ENCODE assay signal across 10 cellular contexts in genomic region chr11:73379189-73379880, GRCh38. TPM values are rescaled to one million over a fixed set of nuclear protein-coding genes. Genes with fewer than 3 reads are reported as not detected.
DNase-seq lines count a peak whose midpoint lies in the region; ATAC-seq and TF ChIP-seq lines count a peak whose summit lies in the region.
"Had no signal": no experiment of that assay in that cellular context is flagged by ENCODE, and none has a peak within 500 bp of the region (broad histone marks: within the 10 kb centered on the region; RNA-seq: fewer than 3 reads in every experiment).

No MANE protein-coding gene starts in this region.

- CTCF ChIA-PET in Caco-2 (lab: Charles Lee) = interaction anchor here (1.0 to 1.1 kb wide), 2 partner anchors 14 to 28 kb away, joined by 3 read pairs; no protein-coding TSS in a partner anchor
- CTCF ChIA-PET in GM10248 (lab: Yijun Ruan, JAX) = interaction anchor here (0.9 to 2.1 kb wide), 11 partner anchors 10 to 548 kb away, joined by 3 to 12 read pairs (median 4); partner anchors contain the start of gene RAB6A

- H3K36me3 Mint-ChIP-seq in Caco-2 (ENCODE audit: insufficient read depth, unreplicated experiment) = peaks cover 13% of the 10 kb centered on the region
- H3K36me3 Mint-ChIP-seq in activated T-helper 1 cell treated with anti-CD3 and anti-CD28 coated beads, Interleukin-12 subunit alpha, Interleukin-12 subunit beta, Interleukin-2, Interleukin-4 antibody, amounts not matched to agents 30 ng/mL and 10 ng/mL and 1 ng/mL, durations not matched to agents 14 hours and 24 hours and 36 hours (ENCODE audit: low read depth) = peaks cover 3% of the 10 kb centered on the region
- H3K36me3 Mint-ChIP-seq in naive B cell = no peaks in the 10 kb centered on the region

- H3K9me3 Mint-ChIP-seq in Caco-2 (ENCODE audit: unreplicated experiment) (no peaks in the 10 kb centered on the region), naive B cell (no peaks in the 10 kb centered on the region)
- H3K9me3 Mint-ChIP-seq in activated T-helper 1 cell treated with anti-CD3 and anti-CD28 coated beads, Interleukin-12 subunit alpha, Interleukin-12 subunit beta, Interleukin-2, Interleukin-4 antibody, amounts not matched to agents 30 ng/mL and 10 ng/mL and 1 ng/mL, durations not matched to agents 14 hours and 24 hours and 36 hours = no peaks in the 10 kb centered on the region

- ATAC-seq in naive B cell (ENCODE audit: low read depth in 2 of 2) = no peak
- ATAC-seq in GM21737 (IDR thresholded peaks at IDR 0.05; ENCODE audit: unreplicated experiment) = no peak
- no peak for ATAC-seq in HG02623 (IDR thresholded peaks at IDR 0.05; ENCODE audit: unreplicated experiment)

- intact Hi-C loops in Caco-2 (cut with micrococcal nuclease; ENCODE audit: unreplicated experiment) = no loop called here
- intact Hi-C loops in activated T-helper 1 cell treated with anti-CD3 and anti-CD28 coated beads, Interleukin-12 subunit alpha, Interleukin-12 subunit beta, Interleukin-2, Interleukin-4 antibody, amounts not matched to agents 30 ng/mL and 10 ng/mL and 1 ng/mL, durations not matched to agents 14 hours and 24 hours and 36 hours (cut with micrococcal nuclease) = loop anchor here (5.0 to 10.0 kb wide), 3 partner anchors 495 to 1155 kb away; partner anchors contain the start of genes COA4, INPPL1, PAAF1 and PGM2L1

- peak overlapping the region; percentile 76 for H3K27ac Mint-ChIP-seq in Caco-2 (ENCODE audit: unreplicated experiment)
- H3K27ac Mint-ChIP-seq in activated T-helper 1 cell treated with anti-CD3 and anti-CD28 coated beads, Interleukin-12 subunit alpha, Interleukin-12 subunit beta, Interleukin-2, Interleukin-4 antibody, amounts not matched to agents 30 ng/mL and 10 ng/mL and 1 ng/mL, durations not matched to agents 14 hours and 24 hours and 36 hours = peak overlapping the region; percentile 44
- peak overlapping the region; percentile 98 to 100 (median 99) for H3K27ac Mint-ChIP-seq in naive B cell

- TF ChIP-seq CTCF in 22Rv1 (IDR thresholded peaks at IDR 0.05) (no peak), Caco-2 (IDR thresholded peaks at IDR 0.05; ENCODE audit: insufficient read depth in 1 of 2, low read depth in 1 of 2, low read length in 1 of 2, severe bottlenecking in 1 of 2, unreplicated experiment in 1 of 2) (no peak), GM10248 (IDR thresholded peaks at IDR 0.05; ENCODE audit: control extremely low read depth, extremely low read depth, low read depth, missing control alignments) (no peak)

- no peaks in the 10 kb centered on the region for H3K9me3 ChIP-seq in Caco-2

- no peaks in the 10 kb centered on the region for H3K27me3 ChIP-seq in Caco-2 (replicated peaks; ENCODE audit: control insufficient read depth, insufficient read depth, low read length)
- H3K27me3 ChIP-seq: hepatocyte had no signal

- H3K4me1 ChIP-seq in Caco-2 = peaks cover 11% of the 10 kb centered on the region; the same call in 1 of the 2 replicates

- H3K4me1 Mint-ChIP-seq in Caco-2 (ENCODE audit: low read depth, unreplicated experiment) (peaks cover 18% of the 10 kb centered on the region), naive B cell (peaks cover 82 to 93% (median 87%) of the 10 kb centered on the region in 3 donors)
- H3K4me1 Mint-ChIP-seq in activated T-helper 1 cell treated with anti-CD3 and anti-CD28 coated beads, Interleukin-12 subunit alpha, Interleukin-12 subunit beta, Interleukin-2, Interleukin-4 antibody, amounts not matched to agents 30 ng/mL and 10 ng/mL and 1 ng/mL, durations not matched to agents 14 hours and 24 hours and 36 hours (ENCODE audit: low read depth) = peaks cover 51% of the 10 kb centered on the region

- H3K36me3 ChIP-seq in Caco-2 (ENCODE audit: control insufficient read depth, insufficient read depth, low read length) = no peaks in the 10 kb centered on the region

- peak overlapping the region; percentile 43 for H3K27ac ChIP-seq in 22Rv1
- H3K27ac ChIP-seq: hepatocyte had no signal

- H3K4me3 ChIP-seq in Caco-2 (ENCODE audit: low read depth, low read length) = no peak overlapping the region
- H3K4me3 ChIP-seq: hepatocyte had no signal

- POLR2A ChIA-PET in Caco-2 (lab: Charles Lee) = interaction anchor here (0.6 kb wide), 1 partner anchor 592 kb away, joined by 11 read pairs; no protein-coding TSS in a partner anchor
- POLR2A ChIA-PET in GM10248 (lab: Yijun Ruan, JAX) = interaction anchor here (0.6 to 1.2 kb wide), 2 partner anchors 8 to 72 kb away, joined by 3 to 7 read pairs; no protein-coding TSS in a partner anchor

- BruUV-seq in Caco-2 (replicated peaks; lab: Mats Ljungman, UMichigan) = no TSS peak

- H3K27me3 Mint-ChIP-seq in Caco-2 (ENCODE audit: insufficient read depth, unreplicated experiment) (no peaks in the 10 kb centered on the region), naive B cell (no peaks in the 10 kb centered on the region)
- H3K27me3 Mint-ChIP-seq in activated T-helper 1 cell treated with anti-CD3 and anti-CD28 coated beads, Interleukin-12 subunit alpha, Interleukin-12 subunit beta, Interleukin-2, Interleukin-4 antibody, amounts not matched to agents 30 ng/mL and 10 ng/mL and 1 ng/mL, durations not matched to agents 14 hours and 24 hours and 36 hours (ENCODE audit: insufficient read depth) = no peaks in the 10 kb centered on the region

- DNase-seq in Caco-2 (no peak), naive B cell (no peak), HCEC 1CT (no peak), GM10248 (ENCODE audit: extremely low spot score) (no peak)
- DNase-seq in activated T-helper 1 cell treated with anti-CD3 and anti-CD28 coated beads, Interleukin-12 subunit alpha, Interleukin-12 subunit beta, Interleukin-2, Interleukin-4 antibody, amounts not matched to agents 30 ng/mL and 10 ng/mL and 1 ng/mL, durations not matched to agents 14 hours and 24 hours and 36 hours (ENCODE audit: low spot score) = no peak
- DNase-seq: KBM-7 had no signal

- no peak overlapping the region for H3K4me3 Mint-ChIP-seq in Caco-2 (ENCODE audit: unreplicated experiment)
- H3K4me3 Mint-ChIP-seq in activated T-helper 1 cell treated with anti-CD3 and anti-CD28 coated beads, Interleukin-12 subunit alpha, Interleukin-12 subunit beta, Interleukin-2, Interleukin-4 antibody, amounts not matched to agents 30 ng/mL and 10 ng/mL and 1 ng/mL, durations not matched to agents 14 hours and 24 hours and 36 hours = peak overlapping the region; percentile 91
- peak overlapping the region; percentile 89 to 100 (median 98) for H3K4me3 Mint-ChIP-seq in naive B cell

RNA-seq across cellular contexts. Expression of gene RELT, which starts 3.1 kb away (rescaled TPM):
- total RNA-seq in Caco-2 (2022) = 11.7 and 12.7 TPM in 2 replicates
- total RNA-seq in activated T-helper 1 cell treated with anti-CD3 and anti-CD28 coated beads, Interleukin-12 subunit alpha, Interleukin-12 subunit beta, Interleukin-2, Interleukin-4 antibody, amounts not matched to agents 30 ng/mL and 10 ng/mL and 1 ng/mL, durations not matched to agents 14 hours and 24 hours and 36 hours = 34.6 and 37.6 TPM in 2 replicates
- polyA plus RNA-seq in naive B cell (ENCODE audit: low read depth in 6 of 6) = 10 to 100 TPM; 16.3 to 35.1 (median 21.2) TPM

Comparison
In these comparisons a context has a peak if more than half of its experiments do, and no peak if none do; other contexts are left out.
1. H3K27ac Mint-ChIP-seq: peak in every context shown above with its lines; median percentile 99 in naive B cell; 76 in Caco-2; 44 in activated T-helper 1 cell treated with anti-CD3 and anti-CD28 coated beads, Interleukin-12 subunit alpha, Interleukin-12 subunit beta, Interleukin-2, Interleukin-4 antibody, amounts not matched to agents 30 ng/mL and 10 ng/mL and 1 ng/mL, durations not matched to agents 14 hours and 24 hours and 36 hours.